Comparison of ENCODE assay signal across 1 cellular context in genomic region chr16:5032748-5033167, GRCh38.
A peak's percentile ranks its signal among the peaks of the same experiment; 100 is the strongest.
TF ChIP-seq lines count a peak whose summit lies in the region.

No MANE protein-coding gene starts in this region.

TF ChIP-seq in HepG2, 621 proteins besides CTCF, POLR2A, EP300 and RAD21 (continued from another document and continues in another):
- no peak for TF ChIP-seq ZNF704 (CRISPR knock-in tag; IDR thresholded peaks at IDR 0.05; ENCODE audit: borderline replicate concordance)
- TF ChIP-seq ZNF720 (CRISPR knock-in tag; IDR thresholded peaks at IDR 0.05): no peak
- no peak for TF ChIP-seq BCLAF1 (IDR thresholded peaks at IDR 0.05)
- TF ChIP-seq ZBTB44 (CRISPR knock-in tag; IDR thresholded peaks at IDR 0.05): no peak
- no peak for TF ChIP-seq TAF15 (IDR thresholded peaks at IDR 0.05; ENCODE audit: low read depth, low read length, poor library complexity, severe bottlenecking)
- TF ChIP-seq RARG (CRISPR knock-in tag; IDR thresholded peaks at IDR 0.05; ENCODE audit: low read depth): no peak
- TF ChIP-seq SMAD1 (CRISPR knock-in tag; IDR thresholded peaks at IDR 0.05; ENCODE audit: borderline replicate concordance, low read depth): no peak
- TF ChIP-seq ZNF160 (CRISPR knock-in tag; IDR thresholded peaks at IDR 0.05): no peak
- peak; percentile 55; the same call in 1 of the 2 replicates for TF ChIP-seq CREM (IDR thresholded peaks at IDR 0.05)
- TF ChIP-seq CREM (CRISPR knock-in tag; IDR thresholded peaks at IDR 0.05): no peak
- no peak for TF ChIP-seq TCF12 (IDR thresholded peaks at IDR 0.05)
- TF ChIP-seq TCF12 (CRISPR knock-in tag; IDR thresholded peaks at IDR 0.05): no peak
- TF ChIP-seq ZNF510 (CRISPR knock-in tag; IDR thresholded peaks at IDR 0.05; ENCODE audit: low read depth): no peak
- TF ChIP-seq ZHX1 (CRISPR knock-in tag; IDR thresholded peaks at IDR 0.05; ENCODE audit: low read depth): no peak
- no peak for TF ChIP-seq IRF1 (CRISPR knock-in tag; IDR thresholded peaks at IDR 0.05; ENCODE audit: low read depth)
- TF ChIP-seq ZBTB25 (CRISPR knock-in tag; IDR thresholded peaks at IDR 0.05): no peak
- no peak for TF ChIP-seq ZNF772 (CRISPR knock-in tag; IDR thresholded peaks at IDR 0.05)
- no peak for TF ChIP-seq MYC (CRISPR knock-in tag; IDR thresholded peaks at IDR 0.05; ENCODE audit: borderline replicate concordance)
- TF ChIP-seq RORA (CRISPR knock-in tag; IDR thresholded peaks at IDR 0.05): no peak
- TF ChIP-seq ZNF225 (CRISPR knock-in tag; IDR thresholded peaks at IDR 0.05): no peak
- no peak for TF ChIP-seq ZNF354B (CRISPR knock-in tag; IDR thresholded peaks at IDR 0.05)
- no peak for TF ChIP-seq EHMT2 (IDR thresholded peaks at IDR 0.05; ENCODE audit: borderline replicate concordance, low read depth, low read length)
- TF ChIP-seq ARNT2 (CRISPR knock-in tag; IDR thresholded peaks at IDR 0.05; ENCODE audit: low read depth): no peak
- no peak for TF ChIP-seq ATAD3A (CRISPR knock-in tag; IDR thresholded peaks at IDR 0.05)
- no peak for TF ChIP-seq MBD4 (IDR thresholded peaks at IDR 0.05; ENCODE audit: borderline replicate concordance, low read length)
- no peak for TF ChIP-seq ZNF296 (CRISPR knock-in tag; conservative IDR thresholded peaks at IDR 0.05)
- TF ChIP-seq BATF2 (CRISPR knock-in tag; IDR thresholded peaks at IDR 0.05): no peak
- TF ChIP-seq ZNF605 (CRISPR knock-in tag; IDR thresholded peaks at IDR 0.05): 0 out of 2 replicates have a peak, but pooled peaks have one; percentile 46
- TF ChIP-seq KIAA2018 (CRISPR knock-in tag; IDR thresholded peaks at IDR 0.05; ENCODE audit: borderline replicate concordance): no peak
- no peak for TF ChIP-seq ZNF205 (CRISPR knock-in tag; IDR thresholded peaks at IDR 0.05)
- peak; percentile 28; the same call in 1 of the 2 replicates for TF ChIP-seq HIVEP1 (CRISPR knock-in tag; IDR thresholded peaks at IDR 0.05)
- peak; percentile 48 for TF ChIP-seq TGIF2 (CRISPR knock-in tag; IDR thresholded peaks at IDR 0.05)
- TF ChIP-seq ZNF44 (CRISPR knock-in tag; IDR thresholded peaks at IDR 0.05): 0 out of 2 replicates have a peak, but pooled peaks have one; percentile 8
- no peak for TF ChIP-seq TP53 (CRISPR knock-in tag; conservative IDR thresholded peaks at IDR 0.05)
- no peak for TF ChIP-seq ZBTB1 (CRISPR knock-in tag; IDR thresholded peaks at IDR 0.05; ENCODE audit: borderline replicate concordance)
- TF ChIP-seq GTF2F1 (IDR thresholded peaks at IDR 0.05; ENCODE audit: low read length): no peak
